In the genomic region with DNA sequence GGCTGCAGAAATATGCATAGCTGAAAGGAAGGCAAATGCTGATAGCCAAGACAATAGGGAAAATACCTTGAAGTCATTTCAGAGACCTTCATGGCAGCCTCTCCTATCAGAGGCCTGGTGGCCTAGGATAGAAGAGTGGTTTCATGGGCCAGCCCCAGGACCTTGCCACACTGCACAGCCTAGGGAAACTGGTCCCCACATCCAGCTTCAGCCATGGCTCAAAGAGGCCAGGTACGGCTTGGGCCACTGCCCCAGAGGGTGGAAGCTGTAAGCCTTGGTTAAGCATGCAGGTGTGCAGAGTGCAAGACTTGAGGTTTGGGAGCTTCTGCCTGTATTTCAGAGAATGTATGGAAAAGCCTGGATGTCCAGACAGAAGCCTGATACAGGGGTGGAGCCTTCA, we compare ENCODE assay signal across 35 cellular contexts.
"Had no signal": no experiment of that assay in that cellular context is flagged by ENCODE, and none has a peak within 500 bp of the region (broad histone marks: within the 10 kb centered on the region; RNA-seq: fewer than 3 reads in every experiment).

No MANE protein-coding gene starts in this region.

- H3K9me3 Mint-ChIP-seq: activated CD4-positive, alpha-beta memory T cell treated with anti-CD3 and anti-CD28 coated beads for 36 hours; activated CD4-positive, alpha-beta T cell treated with anti-CD3 and anti-CD28 coated beads, Interleukin-2, amount 10 ng/mL, durations not matched to agents 24 days and 14 days; activated naive CD4-positive, alpha-beta T cell treated with anti-CD3 and anti-CD28 coated beads for 36 hours; activated naive CD4-positive, alpha-beta T cell treated with anti-CD3 and anti-CD28 coated beads, Interleukin-2, amount 50 U/mL, for 24 hours; activated naive CD8-positive, alpha-beta T cell treated with anti-CD3 and anti-CD28 coated beads for 36 hours; activated naive CD8-positive, alpha-beta T cell treated with anti-CD3 and anti-CD28 coated beads, Interleukin-2, amount 50 U/mL, for 24 hours; activated T-helper 1 cell treated with anti-CD3 and anti-CD28 coated beads, Interleukin-12 subunit alpha, Interleukin-12 subunit beta, Interleukin-2, Interleukin-4 antibody, amounts not matched to agents 30 ng/mL and 10 ng/mL and 1 ng/mL, durations not matched to agents 14 hours and 24 hours and 36 hours; activated T-helper 2 cell treated with anti-CD3 and anti-CD28 coated beads, Interferon-gamma antibody, Interleukin-2, Interleukin-4, amounts not matched to agents 10 μg/mL and 5 μg/mL and 100 μg/mL, durations not matched to agents 14 hours and 24 hours and 36 hours; dendritic cell treated with granulocyte-macrophage colony-stimulating factor and Interleukin-4, amounts not matched to agents 40 ng/mL and 50 ng/mL, for 4 days; endodermal cell had no signal

- H3K27ac ChIP-seq: adrenal gland, ascending aorta, breast epithelium, cardiac muscle cell, coronary artery, dorsolateral prefrontal cortex, foreskin keratinocyte, gastrocnemius medialis had no signal

- H3K9me3 ChIP-seq: adrenal gland, ascending aorta, breast epithelium, gastrocnemius medialis had no signal

- H3K36me3 Mint-ChIP-seq: activated CD4-positive, alpha-beta memory T cell treated with anti-CD3 and anti-CD28 coated beads for 36 hours; activated CD8-positive, alpha-beta memory T cell treated with anti-CD3 and anti-CD28 coated beads, Interleukin-2, amount 10 ng/mL, durations not matched to agents 7 days and 5 days; activated naive CD4-positive, alpha-beta T cell treated with anti-CD3 and anti-CD28 coated beads, Interleukin-2, amount 50 U/mL, for 24 hours; activated naive CD8-positive, alpha-beta T cell treated with anti-CD3 and anti-CD28 coated beads for 36 hours; brain had no signal

- H3K4me1 Mint-ChIP-seq: activated CD4-positive, alpha-beta T cell treated with anti-CD3 and anti-CD28 coated beads for 36 hours; activated CD4-positive, alpha-beta T cell treated with anti-CD3 and anti-CD28 coated beads, Interleukin-2, amount 10 ng/mL, durations not matched to agents 24 days and 14 days; activated CD8-positive, alpha-beta memory T cell treated with anti-CD3 and anti-CD28 coated beads, Interleukin-2, amount 10 ng/mL, durations not matched to agents 7 days and 5 days; activated naive CD4-positive, alpha-beta T cell treated with anti-CD3 and anti-CD28 coated beads, Interleukin-2, amount 50 U/mL, for 24 hours; activated naive CD8-positive, alpha-beta T cell treated with anti-CD3 and anti-CD28 coated beads for 36 hours; activated naive CD8-positive, alpha-beta T cell treated with anti-CD3 and anti-CD28 coated beads, Interleukin-2, amount 50 U/mL, for 24 hours; brain; endodermal cell; T-helper 17 cell had no signal

- H3K27me3 ChIP-seq: adrenal gland, ascending aorta, breast epithelium, cardiac muscle cell, dorsolateral prefrontal cortex, foreskin keratinocyte, gastrocnemius medialis had no signal

- H3K4me3 ChIP-seq: adrenal gland, ascending aorta, breast epithelium, cardiac muscle cell, coronary artery, dorsolateral prefrontal cortex, gastrocnemius medialis had no signal

- H3K27me3 Mint-ChIP-seq: activated CD4-positive, alpha-beta memory T cell treated with anti-CD3 and anti-CD28 coated beads for 36 hours; activated CD4-positive, alpha-beta T cell treated with anti-CD3 and anti-CD28 coated beads for 36 hours; activated CD4-positive, alpha-beta T cell treated with anti-CD3 and anti-CD28 coated beads, Interleukin-2, amount 10 ng/mL, durations not matched to agents 24 days and 14 days; activated CD8-positive, alpha-beta memory T cell treated with anti-CD3 and anti-CD28 coated beads, Interleukin-2, amount 10 ng/mL, durations not matched to agents 7 days and 5 days; activated naive CD8-positive, alpha-beta T cell treated with anti-CD3 and anti-CD28 coated beads for 36 hours; activated naive CD8-positive, alpha-beta T cell treated with anti-CD3 and anti-CD28 coated beads, Interleukin-2, amount 50 U/mL, for 24 hours; T-helper 17 cell had no signal

- ATAC-seq: activated CD4-positive, alpha-beta T cell treated with anti-CD3 and anti-CD28 coated beads for 36 hours; activated CD8-positive, alpha-beta memory T cell treated with anti-CD3 and anti-CD28 coated beads, Interleukin-2, amount 10 ng/mL, durations not matched to agents 7 days and 5 days; activated CD8-positive, alpha-beta T cell treated with anti-CD3 and anti-CD28 coated beads, Interleukin-2, amount 10 ng/mL, durations not matched to agents 7 days and 5 days; activated naive CD8-positive, alpha-beta T cell treated with anti-CD3 and anti-CD28 coated beads, Interleukin-2, amount 50 U/mL, for 24 hours; esophagus mucosa; foreskin keratinocyte; gastrocnemius medialis; T-helper 17 cell had no signal

- H3K4me1 ChIP-seq: adrenal gland, ascending aorta, breast epithelium, foreskin keratinocyte, gastrocnemius medialis had no signal

- H3K4me3 Mint-ChIP-seq: activated CD4-positive, alpha-beta memory T cell treated with anti-CD3 and anti-CD28 coated beads for 36 hours; activated CD4-positive, alpha-beta T cell treated with anti-CD3 and anti-CD28 coated beads for 36 hours; activated CD4-positive, alpha-beta T cell treated with anti-CD3 and anti-CD28 coated beads, Interleukin-2, amount 10 ng/mL, durations not matched to agents 24 days and 14 days; activated CD8-positive, alpha-beta memory T cell treated with anti-CD3 and anti-CD28 coated beads, Interleukin-2, amount 10 ng/mL, durations not matched to agents 7 days and 5 days; activated CD8-positive, alpha-beta T cell treated with anti-CD3 and anti-CD28 coated beads, Interleukin-2, amount 10 ng/mL, durations not matched to agents 7 days and 5 days; activated naive CD4-positive, alpha-beta T cell treated with anti-CD3 and anti-CD28 coated beads for 36 hours; activated naive CD4-positive, alpha-beta T cell treated with anti-CD3 and anti-CD28 coated beads, Interleukin-2, amount 50 U/mL, for 24 hours; activated naive CD8-positive, alpha-beta T cell treated with anti-CD3 and anti-CD28 coated beads for 36 hours; activated naive CD8-positive, alpha-beta T cell treated with anti-CD3 and anti-CD28 coated beads, Interleukin-2, amount 50 U/mL, for 24 hours; activated T-helper 1 cell treated with anti-CD3 and anti-CD28 coated beads, Interleukin-12 subunit alpha, Interleukin-12 subunit beta, Interleukin-2, Interleukin-4 antibody, amounts not matched to agents 30 ng/mL and 10 ng/mL and 1 ng/mL, durations not matched to agents 14 hours and 24 hours and 36 hours; brain; dendritic cell treated with granulocyte-macrophage colony-stimulating factor and Interleukin-4, amounts not matched to agents 40 ng/mL and 50 ng/mL, for 4 days; endodermal cell; T-helper 17 cell had no signal

- DNase-seq: activated CD4-positive, alpha-beta memory T cell treated with anti-CD3 and anti-CD28 coated beads for 36 hours; activated CD4-positive, alpha-beta T cell treated with anti-CD3 and anti-CD28 coated beads for 36 hours; activated CD4-positive, alpha-beta T cell treated with anti-CD3 and anti-CD28 coated beads, Interleukin-2, amount 10 ng/mL, durations not matched to agents 24 days and 14 days; activated CD4-positive, CD25-positive, alpha-beta regulatory T cell; activated CD4-positive, CD25-positive, alpha-beta regulatory T cell treated with anti-CD3 and anti-CD28 coated beads, Interleukin-2, amount 50 U/mL, for 72 hours; activated CD8-positive, alpha-beta memory T cell treated with anti-CD3 and anti-CD28 coated beads, Interleukin-2, amount 10 ng/mL, durations not matched to agents 7 days and 5 days; activated CD8-positive, alpha-beta memory T cell treated with anti-CD3 and anti-CD28 coated beads, Interleukin-2, amount 50 U/mL, for 4 hours; activated CD8-positive, alpha-beta T cell treated with anti-CD3 and anti-CD28 coated beads, Interleukin-2, amount 10 ng/mL, durations not matched to agents 7 days and 5 days; activated effector memory CD4-positive, alpha-beta T cell treated with anti-CD3 and anti-CD28 coated beads, Interleukin-2, amount 50 U/mL, for 16 hours; activated naive CD4-positive, alpha-beta T cell treated with anti-CD3 and anti-CD28 coated beads for 36 hours; activated naive CD8-positive, alpha-beta T cell treated with anti-CD3 and anti-CD28 coated beads for 36 hours; activated naive CD8-positive, alpha-beta T cell treated with anti-CD3 and anti-CD28 coated beads, Interleukin-2, amount 50 U/mL, for 24 hours; activated T-cell treated with anti-CD3 and anti-CD28 coated beads, Interleukin-2, amount 50 U/mL, for 1 hour; activated T-cell treated with anti-CD3 and anti-CD28 coated beads, Interleukin-2, amount 50 U/mL, for 48 hours; adrenal gland; amygdala; central memory CD4-positive, alpha-beta T cell; cerebellar nuclear complex; dorsolateral prefrontal cortex; effector memory CD4-positive, alpha-beta T cell; endodermal cell; foreskin keratinocyte; gastrocnemius medialis; T-helper 1 cell; T-helper 17 cell had no signal

- H3K36me3 ChIP-seq: adrenal gland, ascending aorta, breast epithelium, cardiac muscle cell, gastrocnemius medialis had no signal

- H3K27ac Mint-ChIP-seq: activated CD4-positive, alpha-beta memory T cell treated with anti-CD3 and anti-CD28 coated beads for 36 hours; activated CD4-positive, alpha-beta T cell treated with anti-CD3 and anti-CD28 coated beads for 36 hours; activated CD4-positive, alpha-beta T cell treated with anti-CD3 and anti-CD28 coated beads, Interleukin-2, amount 10 ng/mL, durations not matched to agents 24 days and 14 days; activated CD8-positive, alpha-beta memory T cell treated with anti-CD3 and anti-CD28 coated beads, Interleukin-2, amount 10 ng/mL, durations not matched to agents 7 days and 5 days; activated CD8-positive, alpha-beta T cell treated with anti-CD3 and anti-CD28 coated beads, Interleukin-2, amount 10 ng/mL, durations not matched to agents 7 days and 5 days; activated naive CD4-positive, alpha-beta T cell treated with anti-CD3 and anti-CD28 coated beads for 36 hours; activated naive CD4-positive, alpha-beta T cell treated with anti-CD3 and anti-CD28 coated beads, Interleukin-2, amount 50 U/mL, for 24 hours; activated naive CD8-positive, alpha-beta T cell treated with anti-CD3 and anti-CD28 coated beads for 36 hours; activated naive CD8-positive, alpha-beta T cell treated with anti-CD3 and anti-CD28 coated beads, Interleukin-2, amount 50 U/mL, for 24 hours; activated T-helper 1 cell treated with anti-CD3 and anti-CD28 coated beads, Interleukin-12 subunit alpha, Interleukin-12 subunit beta, Interleukin-2, Interleukin-4 antibody, amounts not matched to agents 30 ng/mL and 10 ng/mL and 1 ng/mL, durations not matched to agents 14 hours and 24 hours and 36 hours; activated T-helper 2 cell treated with anti-CD3 and anti-CD28 coated beads, Interferon-gamma antibody, Interleukin-2, Interleukin-4, amounts not matched to agents 10 μg/mL and 5 μg/mL and 100 μg/mL, durations not matched to agents 14 hours and 24 hours and 36 hours; brain; dendritic cell treated with granulocyte-macrophage colony-stimulating factor and Interleukin-4, amounts not matched to agents 40 ng/mL and 50 ng/mL, for 4 days; endodermal cell; T-helper 17 cell had no signal
